In genomic region chr15:65916664-65917406, GRCh38 we compare ENCODE assay signal across 8 cellular contexts. TPM values are rescaled to one million over a fixed set of nuclear protein-coding genes. Genes with fewer than 3 reads are reported as not detected.
DNase-seq lines count a peak whose midpoint lies in the region; TF ChIP-seq lines count a peak whose summit lies in the region.

No MANE protein-coding gene starts in this region.

- peak; percentile 61 for TF ChIP-seq CTCF in GM12864 (IDR thresholded peaks at IDR 0.05; ENCODE audit: low read depth, low read length, missing control alignments)
- TF ChIP-seq CTCF in HFF-Myc (IDR thresholded peaks at IDR 0.05; ENCODE audit: low read depth, low read length, missing control alignments) = peak; percentile 60
- TF ChIP-seq CTCF in hepatocyte (IDR thresholded peaks at IDR 0.05; ENCODE audit: poor library complexity) = peak; percentile 61

- H3K4me1 Mint-ChIP-seq in CD8-positive, alpha-beta memory T cell = peaks cover 0 to 15% (median 8%) of the 10 kb centered on the region in 3 donors

- peak overlapping the region; percentile 56 for H3K4me2 ChIP-seq in hepatocyte

- H3K36me3 ChIP-seq in hepatocyte (replicated peaks; ENCODE audit: insufficient read depth, low read depth) = no peaks in the 10 kb centered on the region
- H3K36me3 ChIP-seq in CD8-positive, alpha-beta memory T cell (ENCODE audit: insufficient read depth, low read length) = no peaks in the 10 kb centered on the region

- no peaks in the 10 kb centered on the region for H3K9me3 ChIP-seq in hepatocyte (ENCODE audit: low read depth)
- no peaks in the 10 kb centered on the region for H3K9me3 ChIP-seq in CD8-positive, alpha-beta memory T cell (ENCODE audit: low read length)

- in situ Hi-C loops in ACHN (cut with HindIII; ENCODE audit: low pct_ligation_motif_present, low pct_unique_long_range_greater_than_20kb, low sequenced_read_pairs) = no loop called here

- H3K9me3 Mint-ChIP-seq in CD8-positive, alpha-beta memory T cell = no peaks in the 10 kb centered on the region

- H3K4me1 ChIP-seq in hepatocyte (ENCODE audit: insufficient read depth) = no peaks in the 10 kb centered on the region
- H3K4me1 ChIP-seq in CD8-positive, alpha-beta memory T cell (ENCODE audit: insufficient read depth, low read length) = no peaks in the 10 kb centered on the region

- no peak overlapping the region for H3K27ac ChIP-seq in hepatocyte
- no peak overlapping the region for H3K27ac ChIP-seq in CD8-positive, alpha-beta memory T cell (ENCODE audit: low read depth, low read length)

- DNase-seq in ACHN = peak; percentile 79
- peak; percentile 57 for DNase-seq in GM12864 (ENCODE audit: low read depth)
- no peak for DNase-seq in HFF-Myc (ENCODE audit: extremely low read depth, low read depth)
- DNase-seq in NCI-H2227 treated with DMSO at 0.1 percent for 48 hours (lab: John Stamatoyannopoulos, UW) = peak; percentile 22
- peak in 51 of 56 donors; percentile 6 to 81 (median 54) for DNase-seq in amygdala (lab: John Stamatoyannopoulos, UW)
- peak; percentile 79 for DNase-seq in hepatocyte (ENCODE audit: low spot score)
- peak; percentile 45 for DNase-seq in skeletal muscle cell (ENCODE audit: low read depth)
- DNase-seq in CD8-positive, alpha-beta memory T cell = no peak

- peak overlapping the region in 2 of 8 donors; percentile 59 to 60 for H3K27ac Mint-ChIP-seq in CD8-positive, alpha-beta memory T cell

- no peaks in the 10 kb centered on the region for H3K27me3 Mint-ChIP-seq in CD8-positive, alpha-beta memory T cell

- no peaks in the 10 kb centered on the region for H3K9me2 ChIP-seq in hepatocyte (replicated peaks; ENCODE audit: insufficient read depth)

- POLR2A ChIA-PET in CD8-positive, alpha-beta memory T cell (lab: Charles Lee) = no interaction called here

- no peak overlapping the region for H2AFZ ChIP-seq in hepatocyte

- H3K36me3 Mint-ChIP-seq in CD8-positive, alpha-beta memory T cell = peaks cover 0 to 4% (median 2%) of the 10 kb centered on the region in 3 donors

- H3K79me2 ChIP-seq in hepatocyte = no peaks in the 10 kb centered on the region

- H4K20me1 ChIP-seq in hepatocyte (ENCODE audit: insufficient read depth, poor library complexity, severe bottlenecking) = no peaks in the 10 kb centered on the region

- H3K4me3 Mint-ChIP-seq in CD8-positive, alpha-beta memory T cell = no peak overlapping the region

- WGBS in hepatocyte (ENCODE audit: low lambda C conversion rate, missing lambda C conversion rate) = 46% methylated on average over 16 of the region's 16 CpGs

- CTCF ChIA-PET in CD8-positive, alpha-beta memory T cell (lab: Charles Lee) = no interaction called here

- H3K4me3 ChIP-seq in GM12864 (ENCODE audit: low read depth, low read length) = peak overlapping the region; percentile 14; the same call in 1 of the 2 replicates
- H3K4me3 ChIP-seq in HFF-Myc (replicated peaks; ENCODE audit: low read depth, low read length) = no peak overlapping the region
- no peak overlapping the region for H3K4me3 ChIP-seq in hepatocyte
- no peak overlapping the region for H3K4me3 ChIP-seq in skeletal muscle cell (ENCODE audit: low read depth, low read length)
- no peak overlapping the region for H3K4me3 ChIP-seq in CD8-positive, alpha-beta memory T cell (ENCODE audit: low read length)

- H3K27me3 ChIP-seq in hepatocyte = no peaks in the 10 kb centered on the region
- H3K27me3 ChIP-seq in CD8-positive, alpha-beta memory T cell (ENCODE audit: insufficient read depth, low read length, poor library complexity, severe bottlenecking) = no peaks in the 10 kb centered on the region

RNA-seq across cellular contexts. Expression of gene RAB11A, which starts 47.5 kb away (rescaled TPM):
- 306 and 309 TPM in 2 replicates for total RNA-seq in hepatocyte
- 247 and 248 TPM in 2 replicates for polyA plus RNA-seq in hepatocyte
- total RNA-seq in CD8-positive, alpha-beta memory T cell = 100 to 1,000 TPM; 158 to 159 TPM
- 194 TPM for polyA plus RNA-seq in CD8-positive, alpha-beta memory T cell

Comparison
In these comparisons a context has a peak if more than half of its experiments do, and no peak if none do; other contexts are left out.
1. DNase-seq: peak in ACHN (single experiment), GM12864 (single experiment), NCI-H2227 treated with DMSO at 0.1 percent for 48 hours (single experiment), amygdala (51 of 56), hepatocyte (single experiment) and skeletal muscle cell (single experiment); none in HFF-Myc (single experiment) and CD8-positive, alpha-beta memory T cell (0 of 5).
2. Peak in every context shown above with its lines, with median percentiles within 50 percentile points of each other: CTCF ChIP-seq.